Comparison of ENCODE assay signal across 1 cellular context in the genomic region with DNA sequence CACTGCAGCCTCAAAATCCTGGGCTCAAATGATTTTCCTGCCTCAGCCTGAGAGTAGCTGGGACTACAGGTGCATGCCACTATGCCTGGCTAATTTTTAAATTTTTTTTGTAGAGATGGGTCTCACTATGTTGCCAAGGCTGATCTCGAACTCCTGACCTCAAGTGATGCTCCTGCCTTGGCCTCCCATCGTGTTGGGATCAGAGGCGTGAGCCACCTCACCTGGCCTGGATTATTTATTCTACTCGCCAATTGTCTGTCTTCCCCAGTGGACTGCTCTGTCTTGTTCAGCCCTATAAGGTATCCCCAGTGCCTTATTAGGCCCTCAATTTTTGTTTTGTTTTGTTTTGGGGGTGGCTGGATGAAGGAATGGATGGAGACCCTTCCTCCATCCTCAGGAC.
TF ChIP-seq lines count a peak whose summit lies in the region.

No MANE protein-coding gene starts in this region.

TF ChIP-seq in H1, 55 proteins besides CTCF, POLR2A, EP300 and RAD21:
- TF ChIP-seq, protein P1, sequence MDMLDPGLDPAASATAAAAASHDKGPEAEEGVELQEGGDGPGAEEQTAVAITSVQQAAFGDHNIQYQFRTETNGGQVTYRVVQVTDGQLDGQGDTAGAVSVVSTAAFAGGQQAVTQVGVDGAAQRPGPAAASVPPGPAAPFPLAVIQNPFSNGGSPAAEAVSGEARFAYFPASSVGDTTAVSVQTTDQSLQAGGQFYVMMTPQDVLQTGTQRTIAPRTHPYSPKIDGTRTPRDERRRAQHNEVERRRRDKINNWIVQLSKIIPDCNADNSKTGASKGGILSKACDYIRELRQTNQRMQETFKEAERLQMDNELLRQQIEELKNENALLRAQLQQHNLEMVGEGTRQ (IDR thresholded peaks at IDR 0.05; ENCODE audit: low read length): no peak
- TF ChIP-seq NANOG (IDR thresholded peaks at IDR 0.05; ENCODE audit: insufficient read depth, low read depth, low read length, poor library complexity, severe bottlenecking): no peak
- no peak for TF ChIP-seq SAP30 (IDR thresholded peaks at IDR 0.05; ENCODE audit: insufficient read depth, insufficient replicate concordance, low read length)
- TF ChIP-seq SP2 (IDR thresholded peaks at IDR 0.05; ENCODE audit: low read length): no peak
- TF ChIP-seq CEBPB (IDR thresholded peaks at IDR 0.05; ENCODE audit: low read depth, low read length): no peak
- TF ChIP-seq, protein P2, sequence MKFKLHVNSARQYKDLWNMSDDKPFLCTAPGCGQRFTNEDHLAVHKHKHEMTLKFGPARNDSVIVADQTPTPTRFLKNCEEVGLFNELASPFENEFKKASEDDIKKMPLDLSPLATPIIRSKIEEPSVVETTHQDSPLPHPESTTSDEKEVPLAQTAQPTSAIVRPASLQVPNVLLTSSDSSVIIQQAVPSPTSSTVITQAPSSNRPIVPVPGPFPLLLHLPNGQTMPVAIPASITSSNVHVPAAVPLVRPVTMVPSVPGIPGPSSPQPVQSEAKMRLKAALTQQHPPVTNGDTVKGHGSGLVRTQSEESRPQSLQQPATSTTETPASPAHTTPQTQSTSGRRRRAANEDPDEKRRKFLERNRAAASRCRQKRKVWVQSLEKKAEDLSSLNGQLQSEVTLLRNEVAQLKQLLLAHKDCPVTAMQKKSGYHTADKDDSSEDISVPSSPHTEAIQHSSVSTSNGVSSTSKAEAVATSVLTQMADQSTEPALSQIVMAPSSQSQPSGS (IDR thresholded peaks at IDR 0.05; ENCODE audit: low read length): no peak
- no peak for TF ChIP-seq RXRA (IDR thresholded peaks at IDR 0.05; ENCODE audit: insufficient read depth, low read depth, low read length)
- no peak for TF ChIP-seq CREB1 (IDR thresholded peaks at IDR 0.05)
- no peak for TF ChIP-seq SIX5 (IDR thresholded peaks at IDR 0.05; ENCODE audit: low read depth, low read length)
- TF ChIP-seq TEAD4 (IDR thresholded peaks at IDR 0.05; ENCODE audit: low read depth, low read length): no peak
- TF ChIP-seq SP1 (IDR thresholded peaks at IDR 0.05; ENCODE audit: low read depth, low read length): no peak
- no peak for TF ChIP-seq JUN (IDR thresholded peaks at IDR 0.05; ENCODE audit: low read depth, low read length)
- no peak for TF ChIP-seq TCF12 (IDR thresholded peaks at IDR 0.05; ENCODE audit: low read depth, low read length)
- TF ChIP-seq YY1 (IDR thresholded peaks at IDR 0.05; ENCODE audit: low read depth, low read length): no peak
- TF ChIP-seq CBX5 (IDR thresholded peaks at IDR 0.05; ENCODE audit: low read depth, low read length): no peak
- TF ChIP-seq POLR2AphosphoS5 (IDR thresholded peaks at IDR 0.05; ENCODE audit: low read depth, low read length): no peak
- no peak for TF ChIP-seq BACH1 (IDR thresholded peaks at IDR 0.05; ENCODE audit: low read length)
- TF ChIP-seq FOSL1 (IDR thresholded peaks at IDR 0.05; ENCODE audit: insufficient read depth, low read depth, low read length): no peak
- no peak for TF ChIP-seq EZH2 (IDR thresholded peaks at IDR 0.05; ENCODE audit: low read depth, low read length, severe bottlenecking)
